17 cellular contexts compared by ENCODE assay signal in the genomic region with DNA sequence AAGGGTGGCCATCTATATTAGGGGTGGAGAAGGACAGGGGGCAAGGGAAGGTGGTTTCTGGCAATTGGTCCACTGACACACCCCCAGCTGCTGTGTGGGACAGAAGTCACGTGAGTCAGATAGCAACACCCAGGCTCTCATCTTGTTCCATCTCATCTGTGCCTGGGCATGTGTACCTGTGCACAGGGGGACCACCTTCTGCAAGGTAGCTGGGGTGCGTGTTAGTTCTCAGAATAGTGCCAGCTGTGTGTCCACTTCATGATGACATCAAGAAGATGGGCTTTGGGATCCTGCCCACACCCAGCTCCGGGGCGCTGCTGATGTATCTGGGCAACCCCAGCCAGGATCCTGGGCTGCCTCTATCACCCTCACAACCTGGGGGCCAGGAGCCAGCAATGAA. TPM values are rescaled to one million over a fixed set of nuclear protein-coding genes. Genes with fewer than 3 reads are reported as not detected.
"Had no signal": no experiment of that assay in that cellular context is flagged by ENCODE, and none has a peak within 500 bp of the region (broad histone marks: within the 10 kb centered on the region; RNA-seq: fewer than 3 reads in every experiment).

No MANE protein-coding gene starts in this region.

- H3K36me3 ChIP-seq: WERI-Rb-1 had no signal

- H3K27ac Mint-ChIP-seq: activated CD8-positive, alpha-beta T cell treated with anti-CD3 and anti-CD28 coated beads, Interleukin-2, amount 10 ng/mL, durations not matched to agents 7 days and 5 days; activated naive CD4-positive, alpha-beta T cell treated with anti-CD3 and anti-CD28 coated beads for 36 hours; activated T-helper 1 cell treated with anti-CD3 and anti-CD28 coated beads, Interleukin-12 subunit alpha, Interleukin-12 subunit beta, Interleukin-2, Interleukin-4 antibody, amounts not matched to agents 30 ng/mL and 10 ng/mL and 1 ng/mL, durations not matched to agents 14 hours and 24 hours and 36 hours; dendritic cell treated with granulocyte-macrophage colony-stimulating factor and Interleukin-4, amounts not matched to agents 40 ng/mL and 50 ng/mL, for 4 days; natural killer cell had no signal

- H3K9me3 Mint-ChIP-seq: activated naive CD4-positive, alpha-beta T cell treated with anti-CD3 and anti-CD28 coated beads for 36 hours; central memory CD8-positive, alpha-beta T cell; dendritic cell treated with granulocyte-macrophage colony-stimulating factor and Interleukin-4, amounts not matched to agents 40 ng/mL and 50 ng/mL, for 4 days; natural killer cell had no signal

- H3K36me3 Mint-ChIP-seq: natural killer cell had no signal

- H3K4me3 Mint-ChIP-seq: activated CD8-positive, alpha-beta T cell treated with anti-CD3 and anti-CD28 coated beads, Interleukin-2, amount 10 ng/mL, durations not matched to agents 7 days and 5 days; activated naive CD4-positive, alpha-beta T cell treated with anti-CD3 and anti-CD28 coated beads for 36 hours; activated T-helper 1 cell treated with anti-CD3 and anti-CD28 coated beads, Interleukin-12 subunit alpha, Interleukin-12 subunit beta, Interleukin-2, Interleukin-4 antibody, amounts not matched to agents 30 ng/mL and 10 ng/mL and 1 ng/mL, durations not matched to agents 14 hours and 24 hours and 36 hours; central memory CD8-positive, alpha-beta T cell; dendritic cell treated with granulocyte-macrophage colony-stimulating factor and Interleukin-4, amounts not matched to agents 40 ng/mL and 50 ng/mL, for 4 days; natural killer cell had no signal

- H3K4me3 ChIP-seq: lung, SK-N-MC had no signal

- H3K27ac ChIP-seq: SK-N-MC, WERI-Rb-1 had no signal

- DNase-seq: activated CD4-positive, alpha-beta T cell treated with anti-CD3 and anti-CD28 coated beads for 4 hours; activated CD8-positive, alpha-beta memory T cell treated with anti-CD3 and anti-CD28 coated beads, Interleukin-2, amount 50 U/mL, for 48 hours; activated CD8-positive, alpha-beta T cell treated with anti-CD3 and anti-CD28 coated beads, Interleukin-2, amount 10 ng/mL, durations not matched to agents 7 days and 5 days; activated naive CD4-positive, alpha-beta T cell treated with anti-CD3 and anti-CD28 coated beads for 36 hours; left colon; natural killer cell; nucleus accumbens; stimulated activated CD4-positive, alpha-beta T cell treated with anti-CD3 and anti-CD28 coated beads, Interleukin-4, amount 100 ng/mL, for 1 hour; stimulated activated CD8-positive, alpha-beta memory T cell treated with anti-CD3 and anti-CD28 coated beads, Interleukin-4, amount 100 ng/mL, for 48 hours; stimulated activated naive CD8-positive, alpha-beta T cell treated with anti-CD3 and anti-CD28 coated beads, Interleukin-15, Interleukin-2, amounts not matched to agents 100 U/mL and 50 U/mL, for 24 hours; T-helper 1 cell; WERI-Rb-1 had no signal

RNA-seq across cellular contexts. Expression of a gene that starts 38.6 kb away (rescaled TPM):
- total RNA-seq: activated CD8-positive, alpha-beta T cell treated with anti-CD3 and anti-CD28 coated beads, Interleukin-2, amount 10 ng/mL, durations not matched to agents 7 days and 5 days; activated naive CD4-positive, alpha-beta T cell treated with anti-CD3 and anti-CD28 coated beads for 36 hours; activated T-helper 1 cell treated with anti-CD3 and anti-CD28 coated beads, Interleukin-12 subunit alpha, Interleukin-12 subunit beta, Interleukin-2, Interleukin-4 antibody, amounts not matched to agents 30 ng/mL and 10 ng/mL and 1 ng/mL, durations not matched to agents 14 hours and 24 hours and 36 hours; natural killer cell had no signal

RNA-seq across cellular contexts. Expression of a gene that starts 38.7 kb away (rescaled TPM):
- total RNA-seq: activated CD8-positive, alpha-beta T cell treated with anti-CD3 and anti-CD28 coated beads, Interleukin-2, amount 10 ng/mL, durations not matched to agents 7 days and 5 days; activated T-helper 1 cell treated with anti-CD3 and anti-CD28 coated beads, Interleukin-12 subunit alpha, Interleukin-12 subunit beta, Interleukin-2, Interleukin-4 antibody, amounts not matched to agents 30 ng/mL and 10 ng/mL and 1 ng/mL, durations not matched to agents 14 hours and 24 hours and 36 hours; natural killer cell had no signal
